Comparison of ENCODE assay signal across 8 cellular contexts in genomic region chr6:143449731-143450452, GRCh38.
DNase-seq lines count a peak whose midpoint lies in the region; ATAC-seq lines count a peak whose summit lies in the region.

No MANE protein-coding gene starts in this region.

- ATAC-seq in HG02759 (IDR thresholded peaks at IDR 0.05; ENCODE audit: unreplicated experiment), result peak; percentile 1

- DNase-seq in NOMO-1 treated with DMSO at 0.1 percent for 48 hours (lab: John Stamatoyannopoulos, UW; ENCODE audit: unreplicated experiment) (peak; percentile 16), NOMO-1 treated with dmso at 0.1 percent for 144 hours (lab: John Stamatoyannopoulos, UW; ENCODE audit: unreplicated experiment) (no peak), NCI-H82 treated with DMSO at 0.1 percent for 48 hours (lab: John Stamatoyannopoulos, UW; ENCODE audit: unreplicated experiment) (peak; percentile 42), globus pallidus (ENCODE audit: low spot score) (peak; percentile 2), pons (ENCODE audit: low spot score) (peak; percentile 55), DMS153 treated with DMSO at 0.1 percent for 48 hours (lab: John Stamatoyannopoulos, UW; ENCODE audit: unreplicated experiment) (no peak)
- DNase-seq in activated naive CD4-positive, alpha-beta T cell treated with Interleukin-2 at 50 U/mL for 16 hours, result peak; percentile 35

Comparison
In these comparisons a context has a peak if more than half of its experiments do, and no peak if none do; other contexts are left out.
1. DNase-seq: peak in NOMO-1 treated with DMSO at 0.1 percent for 48 hours (single experiment), NCI-H82 treated with DMSO at 0.1 percent for 48 hours (single experiment), activated naive CD4-positive, alpha-beta T cell treated with Interleukin-2 at 50 U/mL for 16 hours (single experiment), globus pallidus (single experiment) and pons (single experiment); none in NOMO-1 treated with dmso at 0.1 percent for 144 hours (single experiment) and DMS153 treated with DMSO at 0.1 percent for 48 hours (single experiment).